8 cellular contexts compared by ENCODE assay signal in genomic region chr7:38178004-38178694, GRCh38. TPM values are rescaled to one million over a fixed set of nuclear protein-coding genes. Genes with fewer than 3 reads are reported as not detected.
DNase-seq lines count a peak whose midpoint lies in the region; ATAC-seq and TF ChIP-seq lines count a peak whose summit lies in the region.

TSS of gene STARD3NL (plus strand) at chr7:38178245. CDS start at chr7:38207505, 29,260 bp downstream.

- peak within 1 kb of the TSS; percentile 78 for H3K4me2 ChIP-seq in mammary epithelial cell (ENCODE audit: insufficient read depth, low read depth, low read length)

- H3K27me3 ChIP-seq in WERI-Rb-1 (ENCODE audit: insufficient read depth, low read depth, severe bottlenecking), result no peaks in the 10 kb centered on the region
- H3K27me3 ChIP-seq in mammary epithelial cell (ENCODE audit: insufficient read depth, low read length), result no peaks in the 10 kb centered on the region
- H3K27me3 ChIP-seq in iPS-20b (ENCODE audit: insufficient read depth, low read length), result no peaks in the 10 kb centered on the region

- H3K9ac ChIP-seq in mammary epithelial cell (ENCODE audit: insufficient read depth, low read length), result peak within 1 kb of the TSS; percentile 83
- peak within 1 kb of the TSS; percentile 91; the same call in 1 of the 2 replicates for H3K9ac ChIP-seq in iPS-20b (ENCODE audit: low read depth, low read length)

- no peaks in the 10 kb centered on the region; the same call in none of the 2 replicates for H3K36me3 ChIP-seq in WERI-Rb-1
- H3K36me3 ChIP-seq in mammary epithelial cell (ENCODE audit: insufficient read depth, low read length), result no peaks in the 10 kb centered on the region
- no peaks in the 10 kb centered on the region for H3K36me3 ChIP-seq in iPS-20b (ENCODE audit: insufficient read depth, low read depth, low read length)

- DNase-seq in AG04449 (ENCODE audit: low read depth, low spot score) (peak; percentile 100), NCI-H2227 (lab: John Stamatoyannopoulos, UW; ENCODE audit: unreplicated experiment) (peak; percentile 99), WERI-Rb-1 (peak; percentile 99), mammary epithelial cell (peak; percentile 100)

- ATAC-seq in GM18873 (IDR thresholded peaks at IDR 0.05; ENCODE audit: low FRiP score, unreplicated experiment) (peak; percentile 99), HG03139 (IDR thresholded peaks at IDR 0.05; ENCODE audit: unreplicated experiment) (peak; percentile 99)

- BruUV-seq in mammary epithelial cell (replicated peaks; lab: Mats Ljungman, UMichigan), result no TSS peak

- peak within 1 kb of the TSS; percentile 85 for H3K4me3 ChIP-seq in AG04449 (ENCODE audit: low read depth, low read length)
- peak within 1 kb of the TSS; percentile 90 for H3K4me3 ChIP-seq in WERI-Rb-1 (ENCODE audit: low read depth, low read length)
- peak within 1 kb of the TSS; percentile 71 to 91 (median 84) for H3K4me3 ChIP-seq in mammary epithelial cell (replicated peaks in 1 of 3; ENCODE audit: insufficient read depth in 1 of 3, low read depth in 2 of 3, low read length in 3 of 3)
- H3K4me3 ChIP-seq in iPS-20b (ENCODE audit: low read length), result peak within 1 kb of the TSS; percentile 94
- peak within 1 kb of the TSS; percentile 62 to 89 (median 84) for H3K4me3 ChIP-seq in skin epidermis

- H2AFZ ChIP-seq in mammary epithelial cell (ENCODE audit: low read depth, low read length), result peak within 1 kb of the TSS; percentile 94

- intact Hi-C loops in mammary epithelial cell (cut with micrococcal nuclease), result loop anchor here (1.0 kb wide), 2 partner anchors 9 to 37 kb away; no protein-coding TSS in a partner anchor

- POLR2A ChIA-PET in AG04449 (lab: Yijun Ruan, JAX), result interaction anchor here (0.6 to 1.0 kb wide), 5 partner anchors 8 to 140 kb away, joined by 3 to 5 read pairs (median 4); no protein-coding TSS in a partner anchor

- H3K4me1 ChIP-seq in mammary epithelial cell (ENCODE audit: insufficient read depth, low read length) (peaks cover 16% of the 10 kb centered on the region), iPS-20b (ENCODE audit: insufficient read depth, low read length) (peaks cover 4% of the 10 kb centered on the region; the same call in 1 of the 2 replicates)

- no peak for TF ChIP-seq CTCF in AG04449 (IDR thresholded peaks at IDR 0.05; ENCODE audit: insufficient read depth, low read length, missing control alignments)
- TF ChIP-seq CTCF in WERI-Rb-1 (IDR thresholded peaks at IDR 0.05; ENCODE audit: low read depth, low read length), result no peak
- TF ChIP-seq CTCF in mammary epithelial cell (conservative IDR thresholded peaks at IDR 0.05 in 1 of 2, IDR thresholded peaks at IDR 0.05 in 1 of 2; ENCODE audit: extremely low read depth in 1 of 2, insufficient read depth in 1 of 2, low read depth in 1 of 2, low read length in 2 of 2), result no peak

- 3% methylated on average over 18 of the region's 51 CpGs for WGBS in mammary epithelial cell (ENCODE audit: low coverage, missing lambda C conversion rate)

- no peaks in the 10 kb centered on the region for H4K20me1 ChIP-seq in mammary epithelial cell (ENCODE audit: insufficient read depth, low read length)

- CTCF ChIA-PET in AG04449 (lab: Yijun Ruan, JAX), result interaction anchor here (0.9 to 1.6 kb wide), 4 partner anchors 17 to 68 kb away, joined by 3 to 7 read pairs (median 3); no protein-coding TSS in a partner anchor
- CTCF ChIA-PET in mammary epithelial cell (lab: Charles Lee; ENCODE audit: low non-redundant PET), result interaction anchor here (0.6 kb wide), 2 partner anchors 38 to 190 kb away, joined by 3 to 8 read pairs; no protein-coding TSS in a partner anchor

- in situ Hi-C loops in mammary epithelial cell (cut with MboI; ENCODE audit: low sequenced_read_pairs in 2 of 2), result no loop called here

- H3K9me3 ChIP-seq in WERI-Rb-1 (ENCODE audit: severe bottlenecking), result peaks cover 1% of the 10 kb centered on the region
- H3K9me3 ChIP-seq in mammary epithelial cell (replicated peaks; ENCODE audit: insufficient read depth, low read length), result no peaks in the 10 kb centered on the region
- H3K9me3 ChIP-seq in iPS-20b (ENCODE audit: insufficient read depth, low read depth, low read length), result no peaks in the 10 kb centered on the region

- H3K27ac ChIP-seq in WERI-Rb-1, result peak within 1 kb of the TSS; percentile 83
- H3K27ac ChIP-seq in mammary epithelial cell (ENCODE audit: insufficient read depth, low read depth, low read length), result peak within 1 kb of the TSS; percentile 84
- peak within 1 kb of the TSS; percentile 75 for H3K27ac ChIP-seq in iPS-20b (ENCODE audit: low read length)
- H3K27ac ChIP-seq in skin epidermis, result peak within 1 kb of the TSS; percentile 14 to 95 (median 87)

- H3K79me2 ChIP-seq in mammary epithelial cell (ENCODE audit: insufficient read depth, low read length), result peaks cover 41% of the 10 kb centered on the region

- dilution Hi-C loops in mammary epithelial cell (cut with HindIII; ENCODE audit: low sequenced_read_pairs), result no loop called here

RNA-seq across cellular contexts. Expression of gene STARD3NL, which starts in this region (rescaled TPM):
- total RNA-seq in mammary epithelial cell, result 10 to 100 TPM; 27.9 to 32.2 TPM
- 31.1 TPM for polyA plus RNA-seq in mammary epithelial cell
- 36.2 TPM for polyA minus RNA-seq in mammary epithelial cell

Comparison
In these comparisons a context has a peak if more than half of its experiments do, and no peak if none do; other contexts are left out.
1. Peak in every context shown above with its lines: DNase-seq, ATAC-seq, H3K4me3 ChIP-seq and H3K27ac ChIP-seq.